In the genomic region with DNA sequence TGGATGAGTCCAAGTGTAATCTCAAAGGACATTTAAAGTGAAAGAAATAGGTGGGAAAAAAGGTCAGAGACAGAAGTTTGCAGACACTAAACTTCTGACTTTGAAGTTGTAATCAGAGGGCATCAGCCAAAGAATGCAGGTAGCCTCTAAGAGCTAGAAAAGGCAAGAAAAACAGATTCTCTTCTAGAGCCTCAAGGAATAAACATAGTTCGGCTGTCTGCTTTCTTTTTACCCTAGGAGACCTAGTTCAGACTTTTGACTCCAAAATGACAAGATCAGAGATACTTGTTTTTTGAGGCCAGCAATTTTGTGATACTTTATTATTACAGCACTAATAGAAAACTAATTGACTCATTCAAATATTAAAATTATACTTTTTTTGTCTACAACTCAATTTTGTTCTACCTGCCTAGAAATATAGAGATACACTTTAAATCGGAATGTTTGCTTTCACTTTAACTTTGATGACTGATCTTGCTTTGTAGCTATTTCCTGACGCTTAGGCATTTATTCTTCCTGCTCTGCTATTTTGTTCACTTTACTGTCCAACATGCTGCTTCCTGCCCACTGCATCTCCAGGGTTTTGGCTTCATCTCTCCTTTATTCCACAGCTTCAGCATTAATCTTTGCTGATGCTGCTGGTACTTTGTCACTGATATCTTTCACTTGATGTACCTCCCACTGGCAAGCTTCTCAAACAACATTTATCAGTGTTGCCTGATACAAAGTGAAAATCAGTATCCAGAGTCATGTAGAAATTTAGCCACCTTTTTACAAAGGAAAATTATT, we compare ENCODE assay signal across 9 cellular contexts.
DNase-seq lines count a peak whose midpoint lies in the region; ATAC-seq and TF ChIP-seq lines count a peak whose summit lies in the region.
"Had no signal": no experiment of that assay in that cellular context is flagged by ENCODE, and none has a peak within 500 bp of the region (broad histone marks: within the 10 kb centered on the region; RNA-seq: fewer than 3 reads in every experiment).

No MANE protein-coding gene starts in this region.

- TF ChIP-seq CTCF in hepatocyte (IDR thresholded peaks at IDR 0.05; ENCODE audit: poor library complexity) (no peak), Caco-2 (IDR thresholded peaks at IDR 0.05; ENCODE audit: insufficient read depth in 1 of 2, low read depth in 1 of 2, low read length in 1 of 2, severe bottlenecking in 1 of 2, unreplicated experiment in 1 of 2) (no peak)

- H3K9me3 ChIP-seq in CD4-positive, CD25-positive, alpha-beta regulatory T cell (ENCODE audit: control insufficient read depth in 2 of 2, low read length in 2 of 2), result no peaks in the 10 kb centered on the region
- no peaks in the 10 kb centered on the region for H3K9me3 ChIP-seq in T-helper 17 cell (ENCODE audit: control insufficient read depth, low read length, poor library complexity, severe bottlenecking)
- no peaks in the 10 kb centered on the region for H3K9me3 ChIP-seq in hepatocyte (ENCODE audit: low read depth)
- no peaks in the 10 kb centered on the region for H3K9me3 ChIP-seq in Caco-2

- no peak overlapping the region for H2AFZ ChIP-seq in hepatocyte

- 42% methylated on average over 3 of the region's 3 CpGs for WGBS in hepatocyte (ENCODE audit: low lambda C conversion rate, missing lambda C conversion rate)

- H3K4me2 ChIP-seq in hepatocyte, result peak overlapping the region; percentile 36

- H3K27ac Mint-ChIP-seq in CD4-positive, CD25-positive, alpha-beta regulatory T cell, result peak overlapping the region; percentile 3 to 76 (median 6)
- peak overlapping the region; percentile 94 for H3K27ac Mint-ChIP-seq in T-helper 17 cell
- H3K27ac Mint-ChIP-seq in Caco-2 (ENCODE audit: unreplicated experiment), result no peak overlapping the region

- CTCF ChIA-PET in Caco-2 (lab: Charles Lee), result no interaction called here

- peak overlapping the region; percentile 45 for H3K4me3 ChIP-seq in CD4-positive, CD25-positive, alpha-beta regulatory T cell (ENCODE audit: low read depth, low read length)
- H3K4me3 ChIP-seq in hepatocyte (no peak overlapping the region), Caco-2 (ENCODE audit: low read depth, low read length) (no peak overlapping the region)

- no peak for ATAC-seq in CD4-positive, CD25-positive, alpha-beta regulatory T cell (ENCODE audit: low read depth in 2 of 2)
- peak; percentile 54 for ATAC-seq in GM21526 (IDR thresholded peaks at IDR 0.05; ENCODE audit: low FRiP score, unreplicated experiment)
- ATAC-seq in T-helper 17 cell, result peak; percentile 32

- no peaks in the 10 kb centered on the region for H3K79me2 ChIP-seq in hepatocyte

- H4K20me1 ChIP-seq in hepatocyte (ENCODE audit: insufficient read depth, poor library complexity, severe bottlenecking), result no peaks in the 10 kb centered on the region

- peak in 1 of 3 donors; percentile 23 for DNase-seq in CD4-positive, CD25-positive, alpha-beta regulatory T cell
- DNase-seq in T-helper 17 cell (no peak), hepatocyte (ENCODE audit: low spot score) (no peak), GM19240 (ENCODE audit: insufficient read length, low spot score) (no peak), Caco-2 (no peak), GDM1 (lab: John Stamatoyannopoulos, UW) (no peak), KG1 (lab: John Stamatoyannopoulos, UW) (no peak)
- DNase-seq: T-helper 9 cell had no signal

- no peaks in the 10 kb centered on the region for H3K36me3 ChIP-seq in CD4-positive, CD25-positive, alpha-beta regulatory T cell (ENCODE audit: control insufficient read depth, insufficient read depth, low read length)
- no peaks in the 10 kb centered on the region for H3K36me3 ChIP-seq in hepatocyte (replicated peaks; ENCODE audit: insufficient read depth, low read depth)
- H3K36me3 ChIP-seq in Caco-2 (ENCODE audit: control insufficient read depth, insufficient read depth, low read length), result no peaks in the 10 kb centered on the region

- H3K4me1 ChIP-seq in CD4-positive, CD25-positive, alpha-beta regulatory T cell (ENCODE audit: control insufficient read depth, insufficient read depth, low read length, poor library complexity, severe bottlenecking), result no peaks in the 10 kb centered on the region
- H3K4me1 ChIP-seq in hepatocyte (ENCODE audit: insufficient read depth) (no peaks in the 10 kb centered on the region), Caco-2 (no peaks in the 10 kb centered on the region)

- no peak overlapping the region for H3K27ac ChIP-seq in CD4-positive, CD25-positive, alpha-beta regulatory T cell (ENCODE audit: insufficient read depth, low read length, poor library complexity, severe bottlenecking)
- H3K27ac ChIP-seq in hepatocyte, result no peak overlapping the region

- H3K9me2 ChIP-seq in hepatocyte (replicated peaks; ENCODE audit: insufficient read depth), result no peaks in the 10 kb centered on the region

- no peaks in the 10 kb centered on the region for H3K27me3 Mint-ChIP-seq in CD4-positive, CD25-positive, alpha-beta regulatory T cell
- H3K27me3 Mint-ChIP-seq in T-helper 17 cell, result no peaks in the 10 kb centered on the region
- H3K27me3 Mint-ChIP-seq in Caco-2 (ENCODE audit: insufficient read depth, unreplicated experiment), result no peaks in the 10 kb centered on the region

- no TSS peak for BruUV-seq in Caco-2 (replicated peaks; lab: Mats Ljungman, UMichigan)

- H3K9me3 Mint-ChIP-seq in CD4-positive, CD25-positive, alpha-beta regulatory T cell, result peaks cover 0 to 4% (median 3%) of the 10 kb centered on the region in 7 donors
- no peaks in the 10 kb centered on the region for H3K9me3 Mint-ChIP-seq in Caco-2 (ENCODE audit: unreplicated experiment)

- H3K36me3 Mint-ChIP-seq in CD4-positive, CD25-positive, alpha-beta regulatory T cell, result no peaks in the 10 kb centered on the region
- H3K36me3 Mint-ChIP-seq in T-helper 17 cell (ENCODE audit: low read depth) (peaks cover 2% of the 10 kb centered on the region), Caco-2 (ENCODE audit: insufficient read depth, unreplicated experiment) (no peaks in the 10 kb centered on the region)

- H3K27me3 ChIP-seq in CD4-positive, CD25-positive, alpha-beta regulatory T cell (ENCODE audit: control insufficient read depth, insufficient read depth, low read length), result no peaks in the 10 kb centered on the region
- no peaks in the 10 kb centered on the region for H3K27me3 ChIP-seq in hepatocyte
- no peaks in the 10 kb centered on the region for H3K27me3 ChIP-seq in Caco-2 (replicated peaks; ENCODE audit: control insufficient read depth, insufficient read depth, low read length)

- peak overlapping the region; percentile 73 to 80 (median 76) for H3K4me3 Mint-ChIP-seq in CD4-positive, CD25-positive, alpha-beta regulatory T cell
- H3K4me3 Mint-ChIP-seq in T-helper 17 cell, result peak overlapping the region; percentile 94
- no peak overlapping the region for H3K4me3 Mint-ChIP-seq in Caco-2 (ENCODE audit: unreplicated experiment)

- intact Hi-C loops in Caco-2 (cut with micrococcal nuclease; ENCODE audit: unreplicated experiment), result no loop called here

- POLR2A ChIA-PET in Caco-2 (lab: Charles Lee), result no interaction called here

- peaks cover 0 to 10% (median 4%) of the 10 kb centered on the region in 4 donors for H3K4me1 Mint-ChIP-seq in CD4-positive, CD25-positive, alpha-beta regulatory T cell
- peaks cover 17% of the 10 kb centered on the region for H3K4me1 Mint-ChIP-seq in T-helper 17 cell
- H3K4me1 Mint-ChIP-seq in Caco-2 (ENCODE audit: low read depth, unreplicated experiment), result peaks cover 6% of the 10 kb centered on the region

Comparison
In these comparisons a context has a peak if more than half of its experiments do, and no peak if none do; other contexts are left out.
1. ATAC-seq: peak in GM21526 (single experiment) and T-helper 17 cell (single experiment); none in CD4-positive, CD25-positive, alpha-beta regulatory T cell (0 of 2).